ENCODE assay signal across 17 cellular contexts in the genomic region with DNA sequence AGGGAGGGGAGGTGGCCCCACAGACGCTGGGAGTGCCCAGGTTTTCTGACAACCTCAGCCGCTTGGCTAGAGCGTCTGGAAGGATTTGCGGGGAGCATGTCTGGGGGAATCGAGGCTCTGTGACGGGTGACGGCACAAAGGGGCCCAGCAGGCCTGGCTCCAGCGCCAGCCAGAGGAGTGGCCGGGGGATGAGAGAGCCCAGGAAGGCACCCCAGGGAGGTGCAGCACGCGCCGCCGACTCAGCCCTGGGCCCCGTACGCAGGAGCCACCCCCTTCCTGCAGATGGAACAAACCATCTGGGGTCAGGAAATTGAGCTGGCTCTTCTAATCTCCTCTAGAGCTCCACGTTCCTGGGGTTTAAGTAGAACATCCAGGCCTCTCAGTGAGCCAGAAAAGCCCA. TPM values are rescaled to one million over a fixed set of nuclear protein-coding genes. Genes with fewer than 3 reads are reported as not detected.
DNase-seq lines count a peak whose midpoint lies in the region; ATAC-seq and TF ChIP-seq lines count a peak whose summit lies in the region.
"Had no signal": no experiment of that assay in that cellular context is flagged by ENCODE, and none has a peak within 500 bp of the region (broad histone marks: within the 10 kb centered on the region; RNA-seq: fewer than 3 reads in every experiment).

No MANE protein-coding gene starts in this region.

- CTCF ChIA-PET in CD4-positive, alpha-beta T cell (lab: Charles Lee), result interaction anchor here (1.3 kb wide), 1 partner anchor 155 kb away, joined by 3 read pairs; no protein-coding TSS in a partner anchor

- no peaks in the 10 kb centered on the region for H3K27me3 ChIP-seq in CD4-positive, alpha-beta T cell (ENCODE audit: control insufficient read depth, insufficient read depth, low read length)
- no peaks in the 10 kb centered on the region for H3K27me3 ChIP-seq in WERI-Rb-1 (ENCODE audit: insufficient read depth, low read depth, severe bottlenecking)
- H3K27me3 ChIP-seq: ascending aorta, BE2C, pancreas had no signal

- H3K27ac ChIP-seq in CD4-positive, alpha-beta T cell (ENCODE audit: low read depth, low read length), result no peak overlapping the region
- H3K27ac ChIP-seq in WERI-Rb-1, result peak overlapping the region; percentile 72
- H3K27ac ChIP-seq: ascending aorta, pancreas, suprapubic skin had no signal

- POLR2A ChIA-PET in CD4-positive, alpha-beta T cell (lab: Charles Lee), result interaction anchor here (1.0 kb wide), 1 partner anchor 158 kb away, joined by 4 read pairs; no protein-coding TSS in a partner anchor

- DNase-seq in CD4-positive, alpha-beta T cell, result no peak
- DNase-seq in HCEC 1CT, result peak; percentile 18
- DNase-seq in WERI-Rb-1, result peak; percentile 86
- DNase-seq in left lobe of liver (ENCODE audit: low spot score), result no peak
- DNase-seq in EL, result no peak
- DNase-seq: activated T-cell treated with anti-CD3 and anti-CD28 coated beads, Interleukin-2, amount 50 U/mL, for 48 hours; BE2C; cortex of kidney; hippocampal formation; left cardiac atrium; SK-N-SH had no signal

- H3K9me3 ChIP-seq in CD4-positive, alpha-beta T cell (ENCODE audit: control insufficient read depth, low read length), result no peaks in the 10 kb centered on the region
- H3K9me3 ChIP-seq in WERI-Rb-1 (ENCODE audit: severe bottlenecking), result no peaks in the 10 kb centered on the region
- H3K9me3 ChIP-seq: ascending aorta, BE2C, pancreas, SK-N-SH, suprapubic skin had no signal

- H3K36me3 Mint-ChIP-seq in CD4-positive, alpha-beta T cell (ENCODE audit: low read depth), result no peaks in the 10 kb centered on the region
- H3K36me3 Mint-ChIP-seq: WTC11 had no signal

- H3K4me1 Mint-ChIP-seq in CD4-positive, alpha-beta T cell (ENCODE audit: low read depth), result no peaks in the 10 kb centered on the region

- peak overlapping the region; percentile 8; the same call in 1 of the 2 replicates for H3K4me3 ChIP-seq in WERI-Rb-1 (ENCODE audit: low read depth, low read length)
- H3K4me3 ChIP-seq: ascending aorta, pancreas, suprapubic skin had no signal

- no peak overlapping the region for H3K27ac Mint-ChIP-seq in CD4-positive, alpha-beta T cell
- H3K27ac Mint-ChIP-seq: WTC11 had no signal

- H3K27me3 Mint-ChIP-seq in CD4-positive, alpha-beta T cell, result peaks cover 25% of the 10 kb centered on the region

- H3K4me3 Mint-ChIP-seq in CD4-positive, alpha-beta T cell, result no peak overlapping the region
- H3K4me3 Mint-ChIP-seq: WTC11 had no signal

- peak; percentile 74 for ATAC-seq in CD4-positive, alpha-beta T cell (ENCODE audit: poor library complexity)
- ATAC-seq in left lobe of liver (peak; percentile 42), GM21447 (IDR thresholded peaks at IDR 0.05; ENCODE audit: unreplicated experiment) (no peak), esophagus mucosa (no peak)
- ATAC-seq: pancreas had no signal

- no peaks in the 10 kb centered on the region for H3K36me3 ChIP-seq in WERI-Rb-1
- H3K36me3 ChIP-seq: ascending aorta, BE2C, pancreas, suprapubic skin had no signal

- no peak for TF ChIP-seq CTCF in CD4-positive, alpha-beta T cell (IDR thresholded peaks at IDR 0.05)
- no peak for TF ChIP-seq CTCF in WERI-Rb-1 (IDR thresholded peaks at IDR 0.05; ENCODE audit: low read depth, low read length)

- intact Hi-C loops in CD4-positive, alpha-beta T cell (cut with DNase I, micrococcal nuclease), result no loop called here

- no peaks in the 10 kb centered on the region for H3K9me3 Mint-ChIP-seq in CD4-positive, alpha-beta T cell
- H3K9me3 Mint-ChIP-seq: WTC11 had no signal

RNA-seq across cellular contexts. Expression of a gene that starts 5.9 kb away (rescaled TPM):
- 1 to 10 TPM; 2.3 to 2.5 TPM for total RNA-seq in CD4-positive, alpha-beta T cell
- total RNA-seq in left lobe of liver (1.7 TPM), esophagus mucosa (13.7 TPM)

Comparison
In these comparisons a context has a peak if more than half of its experiments do, and no peak if none do; other contexts are left out.
1. ATAC-seq: peak in CD4-positive, alpha-beta T cell (single experiment) and left lobe of liver (single experiment); none in GM21447 (single experiment) and esophagus mucosa (single experiment).
2. DNase-seq: peak in HCEC 1CT (single experiment) and WERI-Rb-1 (single experiment); none in CD4-positive, alpha-beta T cell (0 of 10), left lobe of liver (single experiment) and EL (single experiment).